In genomic region chr11:73379189-73379880, GRCh38 we compare ENCODE assay signal across 10 cellular contexts. TPM values are rescaled to one million over a fixed set of nuclear protein-coding genes. Genes with fewer than 3 reads are reported as not detected.
DNase-seq lines count a peak whose midpoint lies in the region; ATAC-seq and TF ChIP-seq lines count a peak whose summit lies in the region.
"Had no signal": no experiment of that assay in that cellular context is flagged by ENCODE, and none has a peak within 500 bp of the region (broad histone marks: within the 10 kb centered on the region; RNA-seq: fewer than 3 reads in every experiment).

No MANE protein-coding gene starts in this region.

- peak overlapping the region; percentile 55 to 99 (median 95); a peak in 19 of 22 replicates for H3K27ac ChIP-seq in BLaER1 treated with 17β-estradiol and CSF1 and Interleukin-3, amounts not matched to agents 10 nM and 100 nM
- H3K27ac ChIP-seq: brain microvascular endothelial cell had no signal

- H3K4me2 ChIP-seq in BLaER1 treated with 17β-estradiol and CSF1 and Interleukin-3, amounts not matched to agents 10 nM and 100 nM, result peak overlapping the region; percentile 89 to 100 (median 96)

- no peaks in the 10 kb centered on the region for H3K9me3 Mint-ChIP-seq in activated naive CD8-positive, alpha-beta T cell treated with anti-CD3 and anti-CD28 coated beads, Interleukin-2, amount 10 ng/mL, durations not matched to agents 7 days and 5 days
- no peaks in the 10 kb centered on the region for H3K9me3 Mint-ChIP-seq in nephron
- H3K9me3 Mint-ChIP-seq in activated CD4-positive, alpha-beta T cell treated with anti-CD3 and anti-CD28 coated beads for 36 hours (ENCODE audit: low read depth), result no peaks in the 10 kb centered on the region

- H3K4me3 Mint-ChIP-seq in activated naive CD8-positive, alpha-beta T cell treated with anti-CD3 and anti-CD28 coated beads, Interleukin-2, amount 10 ng/mL, durations not matched to agents 7 days and 5 days, result no peak overlapping the region
- H3K4me3 Mint-ChIP-seq in nephron, result peak overlapping the region; percentile 68 to 85 (median 80)
- H3K4me3 Mint-ChIP-seq in activated CD4-positive, alpha-beta T cell treated with anti-CD3 and anti-CD28 coated beads for 36 hours, result no peak overlapping the region

- H3K27ac Mint-ChIP-seq in activated naive CD8-positive, alpha-beta T cell treated with anti-CD3 and anti-CD28 coated beads, Interleukin-2, amount 10 ng/mL, durations not matched to agents 7 days and 5 days, result peak overlapping the region; percentile 54
- peak overlapping the region in 1 of 3 experiments; percentile 66 for H3K27ac Mint-ChIP-seq in nephron
- no peak overlapping the region for H3K27ac Mint-ChIP-seq in activated CD4-positive, alpha-beta T cell treated with anti-CD3 and anti-CD28 coated beads for 36 hours

- peaks cover 0 to 36% (median 6%) of the 10 kb centered on the region in 11 experiments; a peak in 10 of 22 replicates for H3K36me3 ChIP-seq in BLaER1 treated with 17β-estradiol and CSF1 and Interleukin-3, amounts not matched to agents 10 nM and 100 nM
- H3K36me3 ChIP-seq: brain microvascular endothelial cell had no signal

- peak; percentile 77 for DNase-seq in G401 (ENCODE audit: low spot score)
- no peak for DNase-seq in activated naive CD8-positive, alpha-beta T cell treated with anti-CD3 and anti-CD28 coated beads, Interleukin-2, amount 10 ng/mL, durations not matched to agents 7 days and 5 days
- no peak for DNase-seq in midbrain (lab: John Stamatoyannopoulos, UW)
- no peak for DNase-seq in NCI-H1436 treated with DMSO at 0.1 percent for 48 hours (lab: John Stamatoyannopoulos, UW)
- DNase-seq in activated CD4-positive, alpha-beta T cell treated with anti-CD3 and anti-CD28 coated beads for 36 hours, result no peak
- no peak for DNase-seq in amniotic stem cell (lab: John Stamatoyannopoulos, UW)
- DNase-seq: brain microvascular endothelial cell had no signal

- peaks cover 5% of the 10 kb centered on the region for H3K36me3 Mint-ChIP-seq in activated naive CD8-positive, alpha-beta T cell treated with anti-CD3 and anti-CD28 coated beads, Interleukin-2, amount 10 ng/mL, durations not matched to agents 7 days and 5 days
- no peaks in the 10 kb centered on the region for H3K36me3 Mint-ChIP-seq in nephron (ENCODE audit: low read depth)
- peaks cover 5% of the 10 kb centered on the region for H3K36me3 Mint-ChIP-seq in activated CD4-positive, alpha-beta T cell treated with anti-CD3 and anti-CD28 coated beads for 36 hours (ENCODE audit: low read depth)

- intact Hi-C loops in activated CD4-positive, alpha-beta T cell treated with anti-CD3 and anti-CD28 coated beads for 36 hours (cut with DNase I, micrococcal nuclease), result no loop called here

- ATAC-seq in activated naive CD8-positive, alpha-beta T cell treated with anti-CD3 and anti-CD28 coated beads, Interleukin-2, amount 10 ng/mL, durations not matched to agents 7 days and 5 days (ENCODE audit: low read depth), result no peak
- ATAC-seq in activated CD4-positive, alpha-beta T cell treated with anti-CD3 and anti-CD28 coated beads for 36 hours, result no peak
- ATAC-seq: HCT116 had no signal

- in situ Hi-C loops in G401 (cut with HindIII; ENCODE audit: low sequenced_read_pairs), result no loop called here

- H3K9me3 ChIP-seq in BLaER1 treated with 17β-estradiol and CSF1 and Interleukin-3, amounts not matched to agents 10 nM and 100 nM (replicated peaks in 1 of 11), result no peaks in the 10 kb centered on the region

- no peaks in the 10 kb centered on the region for H3K27me3 Mint-ChIP-seq in activated naive CD8-positive, alpha-beta T cell treated with anti-CD3 and anti-CD28 coated beads, Interleukin-2, amount 10 ng/mL, durations not matched to agents 7 days and 5 days
- H3K27me3 Mint-ChIP-seq in nephron (ENCODE audit: low read depth), result peaks cover 9% of the 10 kb centered on the region
- no peaks in the 10 kb centered on the region for H3K27me3 Mint-ChIP-seq in activated CD4-positive, alpha-beta T cell treated with anti-CD3 and anti-CD28 coated beads for 36 hours

- no peaks in the 10 kb centered on the region for H3K27me3 ChIP-seq in BLaER1 treated with 17β-estradiol and CSF1 and Interleukin-3, amounts not matched to agents 10 nM and 100 nM
- H3K27me3 ChIP-seq: brain microvascular endothelial cell had no signal

- H3K4me1 ChIP-seq in BLaER1 treated with 17β-estradiol and CSF1 and Interleukin-3, amounts not matched to agents 10 nM and 100 nM, result peaks cover 73 to 89% (median 87%) of the 10 kb centered on the region in 10 experiments

- POLR2A ChIA-PET in activated naive CD8-positive, alpha-beta T cell treated with anti-CD3 and anti-CD28 coated beads, Interleukin-2, amount 10 ng/mL, durations not matched to agents 7 days and 5 days (lab: Charles Lee), result interaction anchor here (0.9 kb wide), 1 partner anchor 13 kb away, joined by 3 read pairs; no protein-coding TSS in a partner anchor
- POLR2A ChIA-PET in activated CD4-positive, alpha-beta T cell treated with anti-CD3 and anti-CD28 coated beads for 36 hours (lab: Charles Lee), result interaction anchor here (0.6 kb wide), 1 partner anchor 14 kb away, joined by 3 read pairs; no protein-coding TSS in a partner anchor

- H3K9ac ChIP-seq in BLaER1 treated with 17β-estradiol and CSF1 and Interleukin-3, amounts not matched to agents 10 nM and 100 nM, result peak overlapping the region; percentile 94 to 99 (median 99)

- no peak for TF ChIP-seq CTCF in nephron (IDR thresholded peaks at IDR 0.05; ENCODE audit: unreplicated experiment in 3 of 3)

- CTCF ChIA-PET in activated CD4-positive, alpha-beta T cell treated with anti-CD3 and anti-CD28 coated beads for 36 hours (lab: Charles Lee), result interaction anchor here (0.6 to 1.3 kb wide), 5 partner anchors 14 to 267 kb away, joined by 3 read pairs; partner anchors contain the start of gene PLEKHB1

- peaks cover 36 to 81% (median 73%) of the 10 kb centered on the region in 11 experiments; a peak in 21 of 22 replicates for H4K20me1 ChIP-seq in BLaER1 treated with 17β-estradiol and CSF1 and Interleukin-3, amounts not matched to agents 10 nM and 100 nM

- H3K4me1 Mint-ChIP-seq in activated naive CD8-positive, alpha-beta T cell treated with anti-CD3 and anti-CD28 coated beads, Interleukin-2, amount 10 ng/mL, durations not matched to agents 7 days and 5 days, result peaks cover 48% of the 10 kb centered on the region
- peaks cover 30% of the 10 kb centered on the region for H3K4me1 Mint-ChIP-seq in nephron
- H3K4me1 Mint-ChIP-seq in activated CD4-positive, alpha-beta T cell treated with anti-CD3 and anti-CD28 coated beads for 36 hours, result peaks cover 57% of the 10 kb centered on the region

- peak overlapping the region; percentile 91 to 100 (median 99) for H3K4me3 ChIP-seq in BLaER1 treated with 17β-estradiol and CSF1 and Interleukin-3, amounts not matched to agents 10 nM and 100 nM

RNA-seq across cellular contexts. Expression of gene RELT, which starts 3.1 kb away (rescaled TPM):
- total RNA-seq in G401 (2014; rRNA removed; shearing (Covaris generic)), result 6.2 and 6.7 TPM in 2 replicates
- total RNA-seq in activated naive CD8-positive, alpha-beta T cell treated with anti-CD3 and anti-CD28 coated beads, Interleukin-2, amount 10 ng/mL, durations not matched to agents 7 days and 5 days, result 10 to 100 TPM; 26.2 to 28.4 TPM
- total RNA-seq in activated CD4-positive, alpha-beta T cell treated with anti-CD3 and anti-CD28 coated beads for 36 hours, result 10 to 100 TPM; 18.5 to 21.3 TPM

Comparison
In these comparisons a context has a peak if more than half of its experiments do, and no peak if none do; other contexts are left out.
1. H3K4me3 Mint-ChIP-seq: peak in nephron (3 of 3); none in activated naive CD8-positive, alpha-beta T cell treated with anti-CD3 and anti-CD28 coated beads, Interleukin-2, amount 10 ng/mL, durations not matched to agents 7 days and 5 days (single experiment) and activated CD4-positive, alpha-beta T cell treated with anti-CD3 and anti-CD28 coated beads for 36 hours (single experiment).